1 cellular context compared by ENCODE assay signal in genomic region chr12:6285532-6286306, GRCh38.
TF ChIP-seq lines count a peak whose summit lies in the region.

No MANE protein-coding gene starts in this region.

TF ChIP-seq in endothelial cell of umbilical vein, 7 proteins besides CTCF, POLR2A, EP300 and RAD21:
- TF ChIP-seq FOS (IDR thresholded peaks at IDR 0.05; ENCODE audit: borderline replicate concordance, insufficient read depth, low read length) (peak; percentile 71), EZH2 (IDR thresholded peaks at IDR 0.05; ENCODE audit: borderline replicate concordance, low read depth, low read length, severe bottlenecking) (no peak), JUN (IDR thresholded peaks at IDR 0.05; ENCODE audit: borderline replicate concordance, insufficient read depth, insufficient read length, low read depth) (no peak)
